ENCODE assay signal across 6 cellular contexts in genomic region chr22:35666699-35667098, GRCh38. TPM values are rescaled to one million over a fixed set of nuclear protein-coding genes. Genes with fewer than 3 reads are reported as not detected.
"Had no signal": no experiment of that assay in that cellular context is flagged by ENCODE, and none has a peak within 500 bp of the region (broad histone marks: within the 10 kb centered on the region; RNA-seq: fewer than 3 reads in every experiment).

No MANE protein-coding gene starts in this region.

RNA-seq across cellular contexts. Expression of gene MB, which starts 49.6 kb away (rescaled TPM):
- total RNA-seq: GM23248, H4, IMR-90, K562 had no signal
- polyA plus RNA-seq: GM23248, IMR-90, K562 had no signal

RNA-seq across cellular contexts. Expression of gene APOL5, which starts 51.0 kb away (rescaled TPM):
- total RNA-seq: GM23248, H4, H7, HT-29, K562 had no signal
- polyA plus RNA-seq: GM23248, K562 had no signal
